Comparison of ENCODE assay signal across 16 cellular contexts in the genomic region with DNA sequence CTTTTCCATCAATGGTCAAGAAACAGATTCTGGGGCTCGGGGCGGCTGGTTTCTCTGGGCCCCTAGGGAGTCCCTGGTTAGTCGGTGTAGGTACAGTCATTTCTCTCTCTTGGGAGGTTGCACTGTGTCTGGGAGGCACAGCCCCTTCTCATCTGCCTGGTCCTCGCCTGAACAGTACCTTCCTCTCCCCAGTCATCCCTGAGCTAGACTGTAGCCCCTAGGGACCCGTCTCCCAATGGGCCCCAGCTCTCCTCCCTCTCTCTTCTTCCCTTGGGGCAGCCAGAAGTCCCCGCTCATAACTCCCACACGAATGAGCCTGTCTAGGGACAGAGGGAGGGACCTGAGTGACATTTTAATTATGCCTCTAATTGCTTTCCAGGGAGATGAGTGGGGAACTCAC. TPM values are rescaled to one million over a fixed set of nuclear protein-coding genes. Genes with fewer than 3 reads are reported as not detected.
DNase-seq lines count a peak whose midpoint lies in the region; ATAC-seq and TF ChIP-seq lines count a peak whose summit lies in the region.
"Had no signal": no experiment of that assay in that cellular context is flagged by ENCODE, and none has a peak within 500 bp of the region (broad histone marks: within the 10 kb centered on the region; RNA-seq: fewer than 3 reads in every experiment).

No MANE protein-coding gene starts in this region.

- H3K9ac ChIP-seq in smooth muscle cell (ENCODE audit: low read depth): no peak overlapping the region

- H3K9me3 ChIP-seq in smooth muscle cell (replicated peaks; ENCODE audit: low read depth): no peaks in the 10 kb centered on the region
- H3K9me3 ChIP-seq: left lung had no signal

- H2AFZ ChIP-seq in smooth muscle cell (ENCODE audit: low read depth): no peak overlapping the region

- H3K36me3 ChIP-seq in smooth muscle cell (ENCODE audit: low read depth): no peaks in the 10 kb centered on the region

- DNase-seq in left kidney (ENCODE audit: low read depth, low spot score) (peak; percentile 87), occipital lobe (lab: John Stamatoyannopoulos, UW) (no peak), NCI-H446 treated with DMSO at 0.1 percent for 48 hours (lab: John Stamatoyannopoulos, UW) (no peak), smooth muscle cell (lab: John Stamatoyannopoulos, UW; ENCODE audit: unreplicated experiment) (no peak)
- DNase-seq in activated T-cell treated with anti-CD3 and anti-CD28 coated beads, Interleukin-2, amount 50 U/mL, for 72 hours: no peak
- DNase-seq: DMS79 treated with DMSO at 0.1 percent for 48 hours, NCI-H510A had no signal

- H4K20me1 ChIP-seq in smooth muscle cell (ENCODE audit: low read depth): peaks cover 45% of the 10 kb centered on the region

- H3K4me1 ChIP-seq in smooth muscle cell (ENCODE audit: low read depth): peaks cover 10% of the 10 kb centered on the region

- no peak overlapping the region for H3K4me3 ChIP-seq in smooth muscle cell
- H3K4me3 ChIP-seq: left lung had no signal

- no peak overlapping the region for H3K4me3 Mint-ChIP-seq in activated T-cell treated with anti-CD3 and anti-CD28 coated beads, Interleukin-2, amount 50 U/mL, for 72 hours
- H3K4me3 Mint-ChIP-seq: activated naive CD8-positive, alpha-beta T cell; stimulated activated naive CD8-positive, alpha-beta T cell treated with anti-CD3 and anti-CD28 coated beads, Interleukin-15, Interleukin-2, amounts not matched to agents 100 ng/mL and 50 ng/mL, for 24 hours had no signal

- H3K27me3 ChIP-seq in smooth muscle cell (ENCODE audit: low read depth): no peaks in the 10 kb centered on the region
- H3K27me3 ChIP-seq: left lung had no signal

- no peaks in the 10 kb centered on the region for H3K4me1 Mint-ChIP-seq in activated T-cell treated with anti-CD3 and anti-CD28 coated beads, Interleukin-2, amount 50 U/mL, for 72 hours (ENCODE audit: low read depth)

- no peaks in the 10 kb centered on the region for H3K36me3 Mint-ChIP-seq in activated T-cell treated with anti-CD3 and anti-CD28 coated beads, Interleukin-2, amount 50 U/mL, for 72 hours (ENCODE audit: insufficient read depth in 2 of 2)
- H3K36me3 Mint-ChIP-seq: activated naive CD8-positive, alpha-beta T cell had no signal

- H3K27ac Mint-ChIP-seq in activated T-cell treated with anti-CD3 and anti-CD28 coated beads, Interleukin-2, amount 50 U/mL, for 72 hours: no peak overlapping the region
- H3K27ac Mint-ChIP-seq: activated naive CD8-positive, alpha-beta T cell; stimulated activated naive CD8-positive, alpha-beta T cell treated with anti-CD3 and anti-CD28 coated beads, Interleukin-15, Interleukin-2, amounts not matched to agents 100 ng/mL and 50 ng/mL, for 24 hours had no signal

- H3K4me2 ChIP-seq in smooth muscle cell: no peak overlapping the region

- H3K27me3 Mint-ChIP-seq in activated T-cell treated with anti-CD3 and anti-CD28 coated beads, Interleukin-2, amount 50 U/mL, for 72 hours (ENCODE audit: low read depth): peaks cover 5% of the 10 kb centered on the region
- H3K27me3 Mint-ChIP-seq: stimulated activated naive CD8-positive, alpha-beta T cell treated with anti-CD3 and anti-CD28 coated beads, Interleukin-15, Interleukin-2, amounts not matched to agents 100 ng/mL and 50 ng/mL, for 24 hours had no signal

- TF ChIP-seq CTCF in smooth muscle cell (IDR thresholded peaks at IDR 0.05; ENCODE audit: borderline replicate concordance, insufficient read depth, poor library complexity, severe bottlenecking): no peak

- H3K27ac ChIP-seq in smooth muscle cell (ENCODE audit: low read depth): no peak overlapping the region
- H3K27ac ChIP-seq: HL-60, left lung had no signal

- H3K79me2 ChIP-seq in smooth muscle cell (ENCODE audit: low read depth): peaks cover 8% of the 10 kb centered on the region

- ATAC-seq in GM18519 (IDR thresholded peaks at IDR 0.05; ENCODE audit: low FRiP score, unreplicated experiment) (peak; percentile 89), GM21447 (IDR thresholded peaks at IDR 0.05; ENCODE audit: unreplicated experiment) (peak; percentile 90), HG03135 (IDR thresholded peaks at IDR 0.05; ENCODE audit: unreplicated experiment) (peak; percentile 94)
- no peak for ATAC-seq in activated T-cell treated with anti-CD3 and anti-CD28 coated beads, Interleukin-2, amount 50 U/mL, for 72 hours (replicated peaks in 1 of 2)
- ATAC-seq: left lung, sciatic nerve had no signal

- H3F3A ChIP-seq in smooth muscle cell (ENCODE audit: low read depth): no peaks in the 10 kb centered on the region

- WGBS in smooth muscle cell (ENCODE audit: low lambda C conversion rate): 77% methylated on average over 7 of the region's 7 CpGs

- no peaks in the 10 kb centered on the region for H3K9me3 Mint-ChIP-seq in activated T-cell treated with anti-CD3 and anti-CD28 coated beads, Interleukin-2, amount 50 U/mL, for 72 hours
- H3K9me3 Mint-ChIP-seq: stimulated activated naive CD8-positive, alpha-beta T cell treated with anti-CD3 and anti-CD28 coated beads, Interleukin-15, Interleukin-2, amounts not matched to agents 100 ng/mL and 50 ng/mL, for 24 hours had no signal

RNA-seq across cellular contexts. Expression of a gene that starts 20.2 kb away (rescaled TPM):
- total RNA-seq in activated T-cell treated with anti-CD3 and anti-CD28 coated beads, Interleukin-2, amount 50 U/mL, for 72 hours: not detected
- total RNA-seq in occipital lobe (not detected), smooth muscle cell (not detected in 2 replicates)
- 0.30 TPM in 1 of 2 replicates, not detected in the other for polyA plus RNA-seq in smooth muscle cell
- total RNA-seq: endothelial cell of umbilical vein, left lung, sciatic nerve had no signal
- polyA plus RNA-seq: endothelial cell of umbilical vein had no signal

RNA-seq across cellular contexts. Expression of a gene that starts 29.9 kb away (rescaled TPM):
- 1 to 10 TPM; 1.6 to 3.2 TPM for total RNA-seq in activated T-cell treated with anti-CD3 and anti-CD28 coated beads, Interleukin-2, amount 50 U/mL, for 72 hours
- total RNA-seq in occipital lobe (84.2 TPM), smooth muscle cell (13.4 and 15.1 TPM in 2 replicates)
- polyA plus RNA-seq in smooth muscle cell: 21.2 and 21.4 TPM in 2 replicates

Comparison
In these comparisons a context has a peak if more than half of its experiments do, and no peak if none do; other contexts are left out.
1. ATAC-seq: peak in GM18519 (single experiment), GM21447 (single experiment) and HG03135 (single experiment); none in activated T-cell treated with anti-CD3 and anti-CD28 coated beads, Interleukin-2, amount 50 U/mL, for 72 hours (0 of 2).